ENCODE assay signal across 8 cellular contexts in the genomic region with DNA sequence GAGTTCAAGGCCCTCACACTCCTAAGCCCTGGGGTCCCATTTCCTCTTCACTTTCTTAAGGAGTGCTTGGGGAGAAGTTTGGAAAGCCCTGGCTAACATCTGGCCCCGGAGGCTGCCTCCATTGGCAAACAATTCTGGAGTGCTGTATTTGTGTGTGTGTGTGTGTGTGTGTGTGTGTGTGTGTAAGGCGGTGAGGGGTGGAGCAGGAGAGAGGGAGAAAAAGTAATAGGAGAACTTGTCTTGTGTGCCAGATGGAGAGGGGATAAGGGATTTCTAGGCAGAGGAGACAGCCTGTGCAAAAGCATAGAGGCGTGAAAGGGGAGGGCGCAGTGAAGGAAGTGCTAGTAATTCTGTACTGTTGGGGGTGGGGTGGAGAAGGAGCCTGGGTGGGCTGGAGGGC. TPM values are rescaled to one million over a fixed set of nuclear protein-coding genes. Genes with fewer than 3 reads are reported as not detected.
DNase-seq lines count a peak whose midpoint lies in the region; ATAC-seq and TF ChIP-seq lines count a peak whose summit lies in the region.

No MANE protein-coding gene starts in this region.

- H3K4me3 ChIP-seq in choroid plexus epithelial cell (ENCODE audit: low read depth, low read length) = peak overlapping the region; percentile 91

- peaks cover 0 to 3% (median 0%) of the 10 kb centered on the region in 9 donors for H3K9me3 Mint-ChIP-seq in naive thymus-derived CD8-positive, alpha-beta T cell

- intact Hi-C loops in posterior cingulate gyrus (cut with DNase I) = loop anchor here (1.0 to 5.0 kb wide), 2 partner anchors 55 to 75 kb away; partner anchors contain the start of gene ZNF362

- POLR2A ChIA-PET in naive thymus-derived CD8-positive, alpha-beta T cell (lab: Charles Lee) = interaction anchor here (1.0 to 3.0 kb wide), 3 partner anchors 55 to 75 kb away, joined by 3 to 34 read pairs (median 3); no protein-coding TSS in a partner anchor

- ATAC-seq in naive thymus-derived CD8-positive, alpha-beta T cell = no peak
- ATAC-seq in HG03442 (IDR thresholded peaks at IDR 0.05; ENCODE audit: unreplicated experiment) = no peak

- peak; percentile 20 for DNase-seq in GM13977 (ENCODE audit: low spot score)
- DNase-seq in NCI-H2227 treated with DMSO at 0.1 percent for 48 hours (lab: John Stamatoyannopoulos, UW) = peak; percentile 71
- peak; percentile 85 for DNase-seq in choroid plexus epithelial cell (ENCODE audit: low read depth)
- peak in 1 of 10 donors; percentile 12 for DNase-seq in naive thymus-derived CD8-positive, alpha-beta T cell
- no peak for DNase-seq in posterior cingulate gyrus
- DNase-seq in activated effector memory CD4-positive, alpha-beta T cell treated with anti-CD3 and anti-CD28 coated beads, Interleukin-2, amount 50 U/mL, for 16 hours = no peak
- DNase-seq in G401 (ENCODE audit: low spot score) = no peak

- peaks cover 0 to 10% (median 4%) of the 10 kb centered on the region in 5 donors for H3K27me3 Mint-ChIP-seq in naive thymus-derived CD8-positive, alpha-beta T cell

- in situ Hi-C loops in GM13977 (cut with MboI; ENCODE audit: low pct_unique_long_range_greater_than_20kb, low sequenced_read_pairs, unreplicated experiment) (no loop called here), G401 (cut with HindIII; ENCODE audit: low sequenced_read_pairs) (no loop called here)

- H3K4me1 Mint-ChIP-seq in naive thymus-derived CD8-positive, alpha-beta T cell = peaks cover 21 to 41% (median 25%) of the 10 kb centered on the region in 4 donors

- peak overlapping the region in 6 of 10 donors; percentile 12 to 86 (median 50) for H3K27ac Mint-ChIP-seq in naive thymus-derived CD8-positive, alpha-beta T cell

- TF ChIP-seq CTCF in GM13977 (IDR thresholded peaks at IDR 0.05; ENCODE audit: extremely low read depth, insufficient read depth, missing control alignments) (no peak), choroid plexus epithelial cell (conservative IDR thresholded peaks at IDR 0.05; ENCODE audit: low read depth, low read length) (no peak)

- no peaks in the 10 kb centered on the region for H3K36me3 Mint-ChIP-seq in naive thymus-derived CD8-positive, alpha-beta T cell

- peak overlapping the region; percentile 67 to 93 (median 81) for H3K4me3 Mint-ChIP-seq in naive thymus-derived CD8-positive, alpha-beta T cell

RNA-seq across cellular contexts. Expression of gene TRIM62, which starts 0.6 kb away (rescaled TPM):
- 10 to 100 TPM; 15.5 to 17.6 TPM for total RNA-seq in naive thymus-derived CD8-positive, alpha-beta T cell
- 1 to 10 TPM; 2.7 to 4.7 (median 4.0) TPM for polyA plus RNA-seq in naive thymus-derived CD8-positive, alpha-beta T cell
- 1.5 and 1.7 TPM in 2 replicates for total RNA-seq in G401 (2014; rRNA removed; shearing (Covaris generic))

Comparison
In these comparisons a context has a peak if more than half of its experiments do, and no peak if none do; other contexts are left out.
1. DNase-seq: peak in GM13977 (single experiment), NCI-H2227 treated with DMSO at 0.1 percent for 48 hours (single experiment) and choroid plexus epithelial cell (single experiment); none in posterior cingulate gyrus (0 of 10), activated effector memory CD4-positive, alpha-beta T cell treated with anti-CD3 and anti-CD28 coated beads, Interleukin-2, amount 50 U/mL, for 16 hours (single experiment) and G401 (single experiment).